8 cellular contexts compared by ENCODE assay signal in genomic region chr1:86965012-86965826, GRCh38.
DNase-seq lines count a peak whose midpoint lies in the region; ATAC-seq, FAIRE-seq and TF ChIP-seq lines count a peak whose summit lies in the region.

No MANE protein-coding gene starts in this region.

- DNase-seq in D721Med (ENCODE audit: insufficient read length, low spot score), result no peak
- DNase-seq in NCI-H69 (lab: John Stamatoyannopoulos, UW), result peak; percentile 52
- peak; percentile 51 for DNase-seq in dedifferentiated amniotic fluid mesenchymal stem cell (ENCODE audit: extremely low spot score)
- DNase-seq in midbrain (lab: John Stamatoyannopoulos, UW), result peak; percentile 5
- DNase-seq in GM19240 (ENCODE audit: insufficient read length, low spot score), result no peak

- peak; percentile 14 for ATAC-seq in GM21717 (IDR thresholded peaks at IDR 0.05; ENCODE audit: unreplicated experiment)
- no peak for ATAC-seq in HG02623 (IDR thresholded peaks at IDR 0.05; ENCODE audit: unreplicated experiment)
- ATAC-seq in GM21367 (IDR thresholded peaks at IDR 0.05; ENCODE audit: unreplicated experiment), result no peak

- peak; percentile 22 for TF ChIP-seq CTCF in D721Med (IDR thresholded peaks at IDR 0.05; ENCODE audit: insufficient read depth, missing control alignments)

- no peak for FAIRE-seq in D721Med (lab: Jason Lieb, UNC)

Comparison
In these comparisons a context has a peak if more than half of its experiments do, and no peak if none do; other contexts are left out.
1. DNase-seq: peak in NCI-H69 (single experiment), dedifferentiated amniotic fluid mesenchymal stem cell (single experiment) and midbrain (single experiment); none in D721Med (single experiment) and GM19240 (single experiment).